In the genomic region with DNA sequence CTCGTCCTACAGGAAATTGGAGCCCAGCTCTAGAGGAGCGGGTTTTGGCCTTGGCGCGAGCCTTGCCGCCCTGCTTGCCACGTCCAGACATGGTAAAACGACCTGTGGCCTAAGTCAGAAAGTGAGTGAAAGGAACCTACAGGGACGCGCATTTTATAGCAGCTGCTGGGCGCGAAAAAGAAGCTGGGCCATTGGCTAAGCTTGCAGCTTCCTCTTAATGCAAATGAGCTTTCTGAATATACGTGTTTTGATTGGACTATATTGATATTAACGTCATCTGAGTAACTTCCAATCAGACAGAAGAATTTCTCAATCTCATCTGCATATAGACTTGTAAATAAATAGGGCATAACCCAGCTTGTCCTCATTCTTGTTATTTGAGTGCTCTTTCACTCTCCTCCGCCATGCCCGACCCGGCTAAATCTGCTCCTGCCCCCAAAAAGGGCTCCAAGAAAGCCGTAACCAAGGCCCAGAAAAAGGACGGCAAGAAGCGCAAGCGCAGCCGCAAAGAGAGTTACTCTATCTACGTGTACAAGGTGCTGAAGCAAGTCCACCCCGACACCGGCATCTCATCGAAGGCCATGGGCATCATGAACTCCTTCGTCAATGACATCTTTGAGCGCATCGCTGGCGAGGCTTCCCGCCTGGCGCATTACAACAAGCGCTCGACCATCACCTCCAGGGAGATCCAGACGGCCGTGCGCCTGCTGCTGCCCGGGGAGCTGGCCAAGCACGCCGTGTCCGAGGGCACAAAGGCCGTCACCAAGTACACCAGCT, we compare ENCODE assay signal across 9 cellular contexts. TPM values are rescaled to one million over a fixed set of nuclear protein-coding genes. Genes with fewer than 3 reads are reported as not detected.
DNase-seq lines count a peak whose midpoint lies in the region; ATAC-seq and TF ChIP-seq lines count a peak whose summit lies in the region.
"Had no signal": no experiment of that assay in that cellular context is flagged by ENCODE, and none has a peak within 500 bp of the region (broad histone marks: within the 10 kb centered on the region; RNA-seq: fewer than 3 reads in every experiment).

No MANE protein-coding gene starts in this region.

- ATAC-seq in GM19395 (IDR thresholded peaks at IDR 0.05; ENCODE audit: unreplicated experiment) (peak; percentile 60), HG03521 (IDR thresholded peaks at IDR 0.05; ENCODE audit: unreplicated experiment) (peak; percentile 49)

- peak; percentile 90 for DNase-seq in CD14-positive monocyte (ENCODE audit: low spot score)
- peak; percentile 100 for DNase-seq in NCI-H748 (lab: John Stamatoyannopoulos, UW; ENCODE audit: unreplicated experiment)
- peak; percentile 61 to 84 for DNase-seq in activated CD4-positive, alpha-beta T cell treated with anti-CD3 and anti-CD28 coated beads, Interleukin-2, amount 50 U/mL, for 24 hours (ENCODE audit: low read depth in 1 of 2, low spot score in 1 of 2)
- peak; percentile 80 for DNase-seq in effector CD4-positive, alpha-beta T cell
- peak; percentile 96 to 97 for DNase-seq in lung microvascular endothelial cell (ENCODE audit: low read depth in 2 of 2)
- DNase-seq in stimulated activated CD4-positive, alpha-beta T cell treated with anti-CD3 and anti-CD28 coated beads, TNF-alpha, amount 100 ng/mL, for 48 hours (ENCODE audit: low read depth in 3 of 3): peak; percentile 73 to 88 (median 78)

- H3K27me3 Mint-ChIP-seq in CD14-positive monocyte (ENCODE audit: low read depth in 3 of 3): peaks cover 0 to 3% (median 0%) of the 10 kb centered on the region in 3 donors

- no peak overlapping the region for H3K4me3 Mint-ChIP-seq in CD14-positive monocyte
- H3K4me3 Mint-ChIP-seq: dendritic cell treated with granulocyte-macrophage colony-stimulating factor and Interleukin-4, amounts not matched to agents 40 ng/mL and 50 ng/mL, for 4 days had no signal

- intact Hi-C loops in CD14-positive monocyte (cut with micrococcal nuclease): loop anchor here (2.0 to 10.0 kb wide), 9 partner anchors 26 to 738 kb away; a partner anchor contains a TSS

- no peak for TF ChIP-seq CTCF in CD14-positive monocyte (IDR thresholded peaks at IDR 0.05)

- H3K9me3 Mint-ChIP-seq in CD14-positive monocyte: no peaks in the 10 kb centered on the region
- H3K9me3 Mint-ChIP-seq: dendritic cell treated with granulocyte-macrophage colony-stimulating factor and Interleukin-4, amounts not matched to agents 40 ng/mL and 50 ng/mL, for 4 days had no signal

- H3K36me3 Mint-ChIP-seq in CD14-positive monocyte: no peaks in the 10 kb centered on the region

- peaks cover 39% of the 10 kb centered on the region for H3K4me1 Mint-ChIP-seq in CD14-positive monocyte

- H3K27ac Mint-ChIP-seq in CD14-positive monocyte: peak overlapping the region in 4 of 7 donors; percentile 93 to 98 (median 94)
- H3K27ac Mint-ChIP-seq: dendritic cell treated with granulocyte-macrophage colony-stimulating factor and Interleukin-4, amounts not matched to agents 40 ng/mL and 50 ng/mL, for 4 days had no signal

RNA-seq across cellular contexts. Expression of a gene that starts 18.9 kb away (rescaled TPM):
- polyA plus RNA-seq in CD14-positive monocyte: not detected
- not detected in 2 replicates for total RNA-seq in lung microvascular endothelial cell

Comparison
In these comparisons a context has a peak if more than half of its experiments do, and no peak if none do; other contexts are left out.
1. Peak in every context shown above with its lines: DNase-seq and ATAC-seq.